ENCODE assay signal across 1 cellular context in genomic region chr11:44727373-44728084, GRCh38.
TF ChIP-seq lines count a peak whose summit lies in the region.

No MANE protein-coding gene starts in this region.

TF ChIP-seq in K562, 482 proteins besides CTCF, POLR2A, EP300 and RAD21 (continued from another document):
- peak; percentile 61 for TF ChIP-seq DEAF1 (CRISPR knock-in tag; IDR thresholded peaks at IDR 0.05)
- no peak for TF ChIP-seq ZNF140 (CRISPR knock-in tag; IDR thresholded peaks at IDR 0.05)
- TF ChIP-seq ELF1 (tag; IDR thresholded peaks at IDR 0.05) = peak; percentile 35; the same call in 1 of the 2 replicates
- no peak for TF ChIP-seq SNAPC5 (CRISPR knock-in tag; IDR thresholded peaks at IDR 0.05)
- TF ChIP-seq, protein P1, sequence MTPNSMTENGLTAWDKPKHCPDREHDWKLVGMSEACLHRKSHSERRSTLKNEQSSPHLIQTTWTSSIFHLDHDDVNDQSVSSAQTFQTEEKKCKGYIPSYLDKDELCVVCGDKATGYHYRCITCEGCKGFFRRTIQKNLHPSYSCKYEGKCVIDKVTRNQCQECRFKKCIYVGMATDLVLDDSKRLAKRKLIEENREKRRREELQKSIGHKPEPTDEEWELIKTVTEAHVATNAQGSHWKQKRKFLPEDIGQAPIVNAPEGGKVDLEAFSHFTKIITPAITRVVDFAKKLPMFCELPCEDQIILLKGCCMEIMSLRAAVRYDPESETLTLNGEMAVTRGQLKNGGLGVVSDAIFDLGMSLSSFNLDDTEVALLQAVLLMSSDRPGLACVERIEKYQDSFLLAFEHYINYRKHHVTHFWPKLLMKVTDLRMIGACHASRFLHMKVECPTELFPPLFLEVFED (CRISPR knock-in tag; conservative IDR thresholded peaks at IDR 0.05) = no peak
- no peak for TF ChIP-seq ATF6 (CRISPR knock-in tag; IDR thresholded peaks at IDR 0.05)
- TF ChIP-seq, protein P2, sequence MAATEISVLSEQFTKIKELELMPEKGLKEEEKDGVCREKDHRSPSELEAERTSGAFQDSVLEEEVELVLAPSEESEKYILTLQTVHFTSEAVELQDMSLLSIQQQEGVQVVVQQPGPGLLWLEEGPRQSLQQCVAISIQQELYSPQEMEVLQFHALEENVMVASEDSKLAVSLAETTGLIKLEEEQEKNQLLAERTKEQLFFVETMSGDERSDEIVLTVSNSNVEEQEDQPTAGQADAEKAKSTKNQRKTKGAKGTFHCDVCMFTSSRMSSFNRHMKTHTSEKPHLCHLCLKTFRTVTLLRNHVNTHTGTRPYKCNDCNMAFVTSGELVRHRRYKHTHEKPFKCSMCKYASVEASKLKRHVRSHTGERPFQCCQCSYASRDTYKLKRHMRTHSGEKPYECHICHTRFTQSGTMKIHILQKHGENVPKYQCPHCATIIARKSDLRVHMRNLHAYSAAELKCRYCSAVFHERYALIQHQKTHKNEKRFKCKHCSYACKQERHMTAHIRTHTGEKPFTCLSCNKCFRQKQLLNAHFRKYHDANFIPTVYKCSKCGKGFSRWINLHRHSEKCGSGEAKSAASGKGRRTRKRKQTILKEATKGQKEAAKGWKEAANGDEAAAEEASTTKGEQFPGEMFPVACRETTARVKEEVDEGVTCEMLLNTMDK (IDR thresholded peaks at IDR 0.05; ENCODE audit: borderline replicate concordance, insufficient read depth, low read depth, low read length, poor library complexity, severe bottlenecking) = peak; percentile 75
- no peak for TF ChIP-seq ZBTB12 (CRISPR knock-in tag; IDR thresholded peaks at IDR 0.05)
- peak in 1 of 3 experiments; percentile 34 for TF ChIP-seq YY1 (IDR thresholded peaks at IDR 0.05; ENCODE audit: borderline replicate concordance in 1 of 3, control insufficient read depth in 1 of 3, extremely low read depth in 1 of 3, insufficient read depth in 3 of 3, insufficient read length in 1 of 3, insufficient replicate concordance in 2 of 3, low read depth in 1 of 3, low read length in 2 of 3)
- no peak for TF ChIP-seq POLR3G (IDR thresholded peaks at IDR 0.05; ENCODE audit: extremely low read depth, insufficient read length, insufficient replicate concordance)
- TF ChIP-seq, protein P3, sequence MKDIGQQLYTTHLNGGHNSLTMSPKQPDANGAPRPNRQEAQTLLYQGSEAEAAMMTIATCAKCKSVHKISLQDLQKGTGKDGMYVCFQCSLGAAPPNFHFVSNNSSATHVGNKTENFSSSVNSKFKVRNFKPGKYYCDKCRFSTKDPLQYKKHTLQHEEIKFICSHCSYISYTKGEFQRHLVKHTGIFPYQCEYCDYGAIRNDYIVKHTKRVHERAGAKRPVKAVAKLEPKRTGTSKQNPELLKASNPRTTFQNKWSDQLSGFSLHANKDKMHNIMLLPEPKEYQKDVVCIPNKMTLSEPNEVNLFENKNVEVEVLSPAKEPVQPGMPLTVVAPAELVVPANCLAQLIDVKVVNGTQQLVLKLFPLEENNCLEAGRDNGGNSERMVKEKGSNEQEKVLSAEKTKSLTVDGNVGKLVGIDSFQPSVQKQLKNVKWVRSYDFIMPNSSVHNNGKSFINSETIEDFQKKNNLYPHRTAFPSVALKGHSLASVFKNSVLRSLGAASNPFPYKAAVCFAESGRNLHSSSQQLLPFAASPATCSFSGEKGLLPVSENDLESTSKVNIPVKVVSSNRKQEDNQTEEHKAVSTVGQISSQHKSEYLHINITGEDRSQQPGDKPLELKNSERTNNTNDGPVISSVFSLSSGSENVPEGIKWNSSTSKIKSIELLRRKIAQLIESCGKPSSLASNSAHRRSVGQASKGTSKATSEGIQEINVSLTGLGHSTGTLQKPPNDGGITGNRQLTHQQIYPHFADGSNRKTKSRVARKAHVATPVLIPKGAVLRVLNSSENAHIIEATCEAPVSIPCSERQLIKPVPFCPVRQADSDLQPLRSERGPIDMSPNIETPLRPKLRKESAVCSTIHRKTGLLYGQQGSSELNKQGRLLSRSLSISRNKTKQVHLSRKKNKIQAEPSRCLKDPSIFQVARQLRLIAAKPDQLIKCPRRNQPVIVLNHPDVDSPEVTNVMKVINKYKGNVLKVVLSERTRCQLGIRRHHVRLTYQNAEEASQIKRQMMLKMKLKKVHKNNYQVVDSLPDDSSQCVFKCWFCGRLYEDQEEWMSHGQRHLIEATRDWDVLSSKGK (CRISPR knock-in tag; IDR thresholded peaks at IDR 0.05) = no peak
TF ChIP-seq in K562: peak in this region for 21.
